Comparison of ENCODE assay signal across 8 cellular contexts in genomic region chr4:154807042-154807630, GRCh38. TPM values are rescaled to one million over a fixed set of nuclear protein-coding genes. Genes with fewer than 3 reads are reported as not detected.
DNase-seq lines count a peak whose midpoint lies in the region; ATAC-seq and TF ChIP-seq lines count a peak whose summit lies in the region.

No MANE protein-coding gene starts in this region.

- H3K4me1 ChIP-seq in KMS-11 (ENCODE audit: low read depth, poor library complexity, severe bottlenecking) = no peaks in the 10 kb centered on the region
- no peaks in the 10 kb centered on the region for H3K4me1 ChIP-seq in right lobe of liver
- no peaks in the 10 kb centered on the region for H3K4me1 ChIP-seq in CD8-positive, alpha-beta memory T cell (ENCODE audit: insufficient read depth, low read length)

- peak overlapping the region; percentile 19; the same call in 1 of the 2 replicates for H2AFZ ChIP-seq in KMS-11 (ENCODE audit: low read depth)

- H3K27me3 ChIP-seq in GM06990 (replicated peaks; ENCODE audit: control insufficient read depth, insufficient read depth, low read length) (no peaks in the 10 kb centered on the region), KMS-11 (ENCODE audit: insufficient read depth, low read depth) (no peaks in the 10 kb centered on the region), right lobe of liver (no peaks in the 10 kb centered on the region)
- H3K27me3 ChIP-seq in CD8-positive, alpha-beta memory T cell (ENCODE audit: insufficient read depth, low read length, poor library complexity, severe bottlenecking) = no peaks in the 10 kb centered on the region

- WGBS in right lobe of liver (ENCODE audit: insufficient coverage, low coverage, low lambda C conversion rate, missing lambda C conversion rate) = 13% methylated on average over 3 of the region's 3 CpGs

- H3K36me3 Mint-ChIP-seq in CD8-positive, alpha-beta memory T cell = no peaks in the 10 kb centered on the region

- H3K9ac ChIP-seq in KMS-11 = no peak overlapping the region

- TF ChIP-seq CTCF in GM06990 (IDR thresholded peaks at IDR 0.05; ENCODE audit: insufficient read depth, low read length, poor library complexity, severe bottlenecking) (peak; percentile 50), KMS-11 (conservative IDR thresholded peaks at IDR 0.05; ENCODE audit: low read depth, low read length) (peak; percentile 84), right lobe of liver (IDR thresholded peaks at IDR 0.05) (peak; percentile 61 to 76 (median 66))

- no peak overlapping the region for H3K4me3 Mint-ChIP-seq in CD8-positive, alpha-beta memory T cell

- POLR2A ChIA-PET in CD8-positive, alpha-beta memory T cell (lab: Charles Lee) = no interaction called here

- intact Hi-C loops in right lobe of liver (cut with DNase I) = no loop called here

- H3K36me3 ChIP-seq in GM06990 (ENCODE audit: control insufficient read depth, insufficient read depth, low read length) (no peaks in the 10 kb centered on the region), KMS-11 (ENCODE audit: insufficient read depth) (no peaks in the 10 kb centered on the region), right lobe of liver (no peaks in the 10 kb centered on the region)
- H3K36me3 ChIP-seq in CD8-positive, alpha-beta memory T cell (ENCODE audit: insufficient read depth, low read length) = no peaks in the 10 kb centered on the region

- peak; percentile 69 for ATAC-seq in GM21447 (IDR thresholded peaks at IDR 0.05; ENCODE audit: unreplicated experiment)
- ATAC-seq in right lobe of liver = peak in 3 of 4 donors; percentile 45 to 55 (median 46)

- peaks cover 0 to 1% (median 0%) of the 10 kb centered on the region in 5 donors for H3K9me3 Mint-ChIP-seq in CD8-positive, alpha-beta memory T cell

- DNase-seq in GM06990 (ENCODE audit: extremely low read depth, insufficient read length) = peak; percentile 24
- peak; percentile 8 for DNase-seq in amniotic stem cell (lab: John Stamatoyannopoulos, UW)
- no peak for DNase-seq in right lobe of liver
- no peak for DNase-seq in activated T-cell treated with anti-CD3 and anti-CD28 coated beads, Interleukin-2, amount 50 U/mL, for 48 hours
- DNase-seq in AG08395 (ENCODE audit: low spot score) = no peak
- no peak for DNase-seq in CD8-positive, alpha-beta memory T cell

- CTCF ChIA-PET in CD8-positive, alpha-beta memory T cell (lab: Charles Lee) = no interaction called here

- no peak overlapping the region for H3K27ac Mint-ChIP-seq in CD8-positive, alpha-beta memory T cell

- no peaks in the 10 kb centered on the region for H4K20me1 ChIP-seq in KMS-11 (ENCODE audit: insufficient read depth)

- H3K4me3 ChIP-seq in GM06990 (replicated peaks; ENCODE audit: low read depth, low read length) (no peak overlapping the region), KMS-11 (IDR thresholded peaks at IDR 0.05; ENCODE audit: insufficient read depth, low read depth, low read length) (no peak overlapping the region), right lobe of liver (no peak overlapping the region)
- no peak overlapping the region for H3K4me3 ChIP-seq in CD8-positive, alpha-beta memory T cell (ENCODE audit: low read length)

- no peaks in the 10 kb centered on the region for H3K9me3 ChIP-seq in right lobe of liver
- no peaks in the 10 kb centered on the region for H3K9me3 ChIP-seq in CD8-positive, alpha-beta memory T cell (ENCODE audit: low read length)

- no peaks in the 10 kb centered on the region for H3K79me2 ChIP-seq in KMS-11 (ENCODE audit: insufficient read depth, low read depth)

- no peaks in the 10 kb centered on the region for H3K27me3 Mint-ChIP-seq in CD8-positive, alpha-beta memory T cell

- no peak for TF ChIP-seq POLR2A in right lobe of liver (IDR thresholded peaks at IDR 0.05)

- H3K4me2 ChIP-seq in KMS-11 = peak overlapping the region; percentile 23; the same call in 1 of the 2 replicates

- H3K4me1 Mint-ChIP-seq in CD8-positive, alpha-beta memory T cell = no peaks in the 10 kb centered on the region

- H3K27ac ChIP-seq in KMS-11 = no peak overlapping the region
- no peak overlapping the region for H3K27ac ChIP-seq in right lobe of liver
- H3K27ac ChIP-seq in CD8-positive, alpha-beta memory T cell (ENCODE audit: low read depth, low read length) = no peak overlapping the region

RNA-seq across cellular contexts. Expression of gene RBM46, which starts 26.1 kb away (rescaled TPM):
- total RNA-seq in right lobe of liver = under 1 TPM in 2 of 6 experiments, not detected in 4; 0.11 to 0.15 TPM
- total RNA-seq in CD8-positive, alpha-beta memory T cell = not detected
- not detected for polyA plus RNA-seq in CD8-positive, alpha-beta memory T cell

Comparison
In these comparisons a context has a peak if more than half of its experiments do, and no peak if none do; other contexts are left out.
1. DNase-seq: peak in GM06990 (single experiment) and amniotic stem cell (single experiment); none in right lobe of liver (0 of 3), activated T-cell treated with anti-CD3 and anti-CD28 coated beads, Interleukin-2, amount 50 U/mL, for 48 hours (0 of 2), AG08395 (single experiment) and CD8-positive, alpha-beta memory T cell (0 of 5).
2. Peak in every context shown above with its lines, with median percentiles within 50 percentile points of each other: CTCF ChIP-seq.